ENCODE assay signal across 7 cellular contexts in the genomic region with DNA sequence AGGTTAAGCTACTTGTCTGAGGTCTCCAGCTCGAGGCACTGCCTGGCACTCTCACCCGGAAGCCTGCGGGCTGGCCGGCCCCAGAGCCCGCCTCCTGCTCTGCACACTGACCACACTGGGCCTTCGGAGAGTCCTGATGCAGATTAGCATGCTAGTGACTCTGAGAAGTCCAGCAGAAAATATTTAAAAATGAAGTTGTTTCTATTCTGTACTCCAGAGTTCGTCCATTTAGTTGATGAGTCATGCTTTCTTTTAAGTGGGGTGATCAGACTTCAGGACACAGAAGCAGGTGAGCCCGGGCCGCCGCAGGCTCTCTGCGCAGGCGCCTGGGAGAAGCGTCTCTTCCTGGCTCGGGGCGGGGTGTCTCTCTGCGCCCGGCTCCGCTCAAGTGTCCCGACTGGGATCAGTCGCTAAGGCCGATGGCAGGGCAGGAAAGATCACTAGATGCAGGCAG. TPM values are rescaled to one million over a fixed set of nuclear protein-coding genes. Genes with fewer than 3 reads are reported as not detected.
A peak's percentile ranks its signal among the peaks of the same experiment; 100 is the strongest.
DNase-seq lines count a peak whose midpoint lies in the region; ATAC-seq and TF ChIP-seq lines count a peak whose summit lies in the region.

No MANE protein-coding gene starts in this region.

- TF ChIP-seq CTCF in GM23338 (conservative IDR thresholded peaks at IDR 0.05; ENCODE audit: low read depth in 2 of 2) (no peak), dorsolateral prefrontal cortex (IDR thresholded peaks at IDR 0.05 in 54 of 56, conservative IDR thresholded peaks at IDR 0.05 in 2 of 56; ENCODE audit: low read depth in 1 of 56, partially characterized antibody in 56 of 56) (no peak), GM13977 (IDR thresholded peaks at IDR 0.05; ENCODE audit: extremely low read depth, insufficient read depth, missing control alignments) (no peak)

- H3K4me3 ChIP-seq in GM23338 (no peak overlapping the region), dorsolateral prefrontal cortex (peak overlapping the region in 21 of 59 donors; percentile 4 to 42 (median 16))
- no peak overlapping the region for H3K4me3 ChIP-seq in naive thymus-derived CD4-positive, alpha-beta T cell (ENCODE audit: low read length)

- H3K27ac ChIP-seq in GM23338 (ENCODE audit: low read depth) = peak overlapping the region; percentile 7; the same call in 1 of the 2 replicates
- peak overlapping the region in 58 of 59 donors; percentile 30 to 98 (median 89) for H3K27ac ChIP-seq in dorsolateral prefrontal cortex
- no peak overlapping the region for H3K27ac ChIP-seq in naive thymus-derived CD4-positive, alpha-beta T cell (ENCODE audit: low read depth, low read length)

- H3K27me3 ChIP-seq in GM23338 (ENCODE audit: insufficient read depth) (no peaks in the 10 kb centered on the region), dorsolateral prefrontal cortex (no peaks in the 10 kb centered on the region)
- H3K27me3 ChIP-seq in naive thymus-derived CD4-positive, alpha-beta T cell (ENCODE audit: control insufficient read depth in 2 of 2, insufficient read depth in 2 of 2, low read length in 2 of 2) = no peaks in the 10 kb centered on the region

- H2AFZ ChIP-seq in GM23338 = peak overlapping the region; percentile 67

- H3K36me3 ChIP-seq in GM23338 (ENCODE audit: insufficient read depth) = no peaks in the 10 kb centered on the region
- no peaks in the 10 kb centered on the region for H3K36me3 ChIP-seq in naive thymus-derived CD4-positive, alpha-beta T cell (ENCODE audit: control insufficient read depth in 2 of 3, insufficient read depth in 3 of 3, low read length in 3 of 3)

- H3K79me2 ChIP-seq in GM23338 (replicated peaks; ENCODE audit: insufficient read depth) = no peaks in the 10 kb centered on the region

- H3K27me3 Mint-ChIP-seq in GM23338 (ENCODE audit: insufficient read depth, low read depth, poor library complexity) = peaks cover 8% of the 10 kb centered on the region
- peaks cover 2 to 17% (median 5%) of the 10 kb centered on the region in 5 donors for H3K27me3 Mint-ChIP-seq in naive thymus-derived CD4-positive, alpha-beta T cell

- peaks cover 79% of the 10 kb centered on the region for H3K4me1 Mint-ChIP-seq in GM23338
- peaks cover 0 to 9% (median 0%) of the 10 kb centered on the region in 7 donors for H3K4me1 Mint-ChIP-seq in naive thymus-derived CD4-positive, alpha-beta T cell

- 0 out of 2 replicates have a peak, but pooled peaks cover 5% of the 10 kb centered on the region for H3K9me2 ChIP-seq in GM23338 (ENCODE audit: insufficient read depth)

- in situ Hi-C loops in GM13977 (cut with MboI; ENCODE audit: low pct_unique_long_range_greater_than_20kb, low sequenced_read_pairs, unreplicated experiment) = no loop called here

- no peaks in the 10 kb centered on the region for H3F3A ChIP-seq in GM23338 (replicated peaks; ENCODE audit: low read depth)

- H4K20me1 ChIP-seq in GM23338 (replicated peaks; ENCODE audit: insufficient read depth) = no peaks in the 10 kb centered on the region

- H3K27ac Mint-ChIP-seq in GM23338 = peak overlapping the region; percentile 37; the same call in 1 of the 2 replicates
- H3K27ac Mint-ChIP-seq in naive thymus-derived CD4-positive, alpha-beta T cell = no peak overlapping the region

- peaks cover 65% of the 10 kb centered on the region for H3K4me1 ChIP-seq in GM23338 (ENCODE audit: insufficient read depth)
- H3K4me1 ChIP-seq in naive thymus-derived CD4-positive, alpha-beta T cell (ENCODE audit: control insufficient read depth in 2 of 2, insufficient read depth in 2 of 2, low read length in 2 of 2) = no peaks in the 10 kb centered on the region

- H3K4me2 ChIP-seq in GM23338 = peak overlapping the region; percentile 42; the same call in 1 of the 2 replicates

- intact Hi-C loops in dorsolateral prefrontal cortex (cut with DNase I) = loop anchor here in 1 of 2 donors (5.0 kb wide), 1 partner anchor 45 kb away; no protein-coding TSS in a partner anchor
- intact Hi-C loops in naive thymus-derived CD4-positive, alpha-beta T cell (cut with micrococcal nuclease) = loop anchor here in 1 of 2 donors (5.0 kb wide), 1 partner anchor 75 kb away; no protein-coding TSS in a partner anchor

- H3K9me3 Mint-ChIP-seq in GM23338 = no peaks in the 10 kb centered on the region
- no peaks in the 10 kb centered on the region for H3K9me3 Mint-ChIP-seq in naive thymus-derived CD4-positive, alpha-beta T cell

- no peaks in the 10 kb centered on the region for H3K36me3 Mint-ChIP-seq in GM23338 (ENCODE audit: low read depth)
- H3K36me3 Mint-ChIP-seq in naive thymus-derived CD4-positive, alpha-beta T cell = no peaks in the 10 kb centered on the region

- CTCF ChIA-PET in naive thymus-derived CD4-positive, alpha-beta T cell (lab: Charles Lee) = no interaction called here

- no peak overlapping the region for H3K4me3 Mint-ChIP-seq in GM23338
- H3K4me3 Mint-ChIP-seq in naive thymus-derived CD4-positive, alpha-beta T cell = peak overlapping the region in 7 of 10 donors; percentile 21 to 77 (median 57)

- H3K9me3 ChIP-seq in naive thymus-derived CD4-positive, alpha-beta T cell (ENCODE audit: control insufficient read depth in 2 of 3, low read length in 3 of 3) = no peaks in the 10 kb centered on the region

- DNase-seq in GM23338 (ENCODE audit: low spot score) = peak; percentile 46
- DNase-seq in SK-N-DZ (ENCODE audit: low spot score) = peak; percentile 67
- DNase-seq in dorsolateral prefrontal cortex = peak in 1 of 10 donors; percentile 36
- DNase-seq in naive thymus-derived CD4-positive, alpha-beta T cell = peak in 3 of 9 donors; percentile 6 to 28 (median 6)
- peak; percentile 60 for DNase-seq in ureter (ENCODE audit: low spot score)
- no peak for DNase-seq in GM13977 (ENCODE audit: low spot score)
- no peak for DNase-seq in GDM1 (lab: John Stamatoyannopoulos, UW)

- peak; percentile 10; the same call in 2 of the 3 replicates for ATAC-seq in GM23338
- ATAC-seq in naive thymus-derived CD4-positive, alpha-beta T cell = peak; percentile 29

- POLR2A ChIA-PET in naive thymus-derived CD4-positive, alpha-beta T cell (lab: Charles Lee) = no interaction called here

TF ChIP-seq in GM23338, 12 proteins besides CTCF, POLR2A, EP300 and RAD21 (continues in another document):
- TF ChIP-seq NANOG (IDR thresholded peaks at IDR 0.05; ENCODE audit: borderline replicate concordance) = no peak

RNA-seq across cellular contexts. Expression of a gene that starts 32.5 kb away (rescaled TPM):
- not detected in 2 replicates for total RNA-seq in GM23338 (2014; rRNA removed; shearing (Covaris generic))
- not detected in 2 replicates for polyA plus RNA-seq in GM23338 (2016; fragmentation: Nextera tagmentation; extraction: Ambion mirVana)
- not detected in 2 replicates for polyA plus RNA-seq in SK-N-DZ (2014; cell fraction: cytosol; rRNA removed)
- not detected in 2 replicates for polyA plus RNA-seq in SK-N-DZ (2014; cell fraction: nucleus; rRNA removed)
- total RNA-seq in dorsolateral prefrontal cortex (not detected), ureter (not detected)
- total RNA-seq in naive thymus-derived CD4-positive, alpha-beta T cell = not detected
- not detected for polyA plus RNA-seq in naive thymus-derived CD4-positive, alpha-beta T cell

Comparison
In these comparisons a context has a peak if more than half of its experiments do, and no peak if none do; other contexts are left out.
1. DNase-seq: peak in GM23338 (single experiment), SK-N-DZ (single experiment) and ureter (single experiment); none in GM13977 (single experiment) and GDM1 (single experiment).